8 cellular contexts compared by ENCODE assay signal in genomic region chr19:5308471-5309437, GRCh38. TPM values are rescaled to one million over a fixed set of nuclear protein-coding genes. Genes with fewer than 3 reads are reported as not detected.
DNase-seq lines count a peak whose midpoint lies in the region; ATAC-seq and TF ChIP-seq lines count a peak whose summit lies in the region.

No MANE protein-coding gene starts in this region.

- intact Hi-C loops in adrenal gland (cut with DNase I), result no loop called here
- intact Hi-C loops in CD14-positive monocyte (cut with micrococcal nuclease), result no loop called here
- intact Hi-C loops in activated T-helper 1 cell treated with anti-CD3 and anti-CD28 coated beads, Interleukin-12 subunit alpha, Interleukin-12 subunit beta, Interleukin-2, Interleukin-4 antibody, amounts not matched to agents 30 ng/mL and 10 ng/mL and 1 ng/mL, durations not matched to agents 14 hours and 24 hours and 36 hours (cut with micrococcal nuclease), result no loop called here

- no peaks in the 10 kb centered on the region for H3K36me3 ChIP-seq in adrenal gland (replicated peaks in 1 of 2)

- peaks cover 5 to 8% of the 10 kb centered on the region in 2 donors for H3K4me1 Mint-ChIP-seq in stimulated activated naive B cell treated with anti-CD40 and anti-IgM and Interleukin-4, amounts not matched to agents 10 μg/mL and 1 μg/mL and 100 μg/mL, for 72 hours
- H3K4me1 Mint-ChIP-seq in CD14-positive monocyte, result no peaks in the 10 kb centered on the region
- H3K4me1 Mint-ChIP-seq in activated T-helper 1 cell treated with anti-CD3 and anti-CD28 coated beads, Interleukin-12 subunit alpha, Interleukin-12 subunit beta, Interleukin-2, Interleukin-4 antibody, amounts not matched to agents 30 ng/mL and 10 ng/mL and 1 ng/mL, durations not matched to agents 14 hours and 24 hours and 36 hours (ENCODE audit: low read depth), result no peaks in the 10 kb centered on the region

- H3K4me3 Mint-ChIP-seq in stimulated activated naive B cell treated with anti-CD40 and anti-IgM and Interleukin-4, amounts not matched to agents 10 μg/mL and 1 μg/mL and 100 μg/mL, for 72 hours, result no peak overlapping the region
- no peak overlapping the region for H3K4me3 Mint-ChIP-seq in CD14-positive monocyte
- H3K4me3 Mint-ChIP-seq in activated T-helper 1 cell treated with anti-CD3 and anti-CD28 coated beads, Interleukin-12 subunit alpha, Interleukin-12 subunit beta, Interleukin-2, Interleukin-4 antibody, amounts not matched to agents 30 ng/mL and 10 ng/mL and 1 ng/mL, durations not matched to agents 14 hours and 24 hours and 36 hours, result no peak overlapping the region

- TF ChIP-seq CTCF in adrenal gland (IDR thresholded peaks at IDR 0.05) (no peak), CD14-positive monocyte (IDR thresholded peaks at IDR 0.05) (no peak)

- no peaks in the 10 kb centered on the region for H3K9me3 ChIP-seq in adrenal gland (replicated peaks in 1 of 3)

- 63 to 71% (median 68%) methylated on average over 20 to 21 of the region's 21 CpGs for WGBS in adrenal gland, 4 donors

- H3K27ac Mint-ChIP-seq in stimulated activated naive B cell treated with anti-CD40 and anti-IgM and Interleukin-4, amounts not matched to agents 10 μg/mL and 1 μg/mL and 100 μg/mL, for 72 hours, result peak overlapping the region; percentile 63
- H3K27ac Mint-ChIP-seq in CD14-positive monocyte, result no peak overlapping the region
- no peak overlapping the region for H3K27ac Mint-ChIP-seq in activated T-helper 1 cell treated with anti-CD3 and anti-CD28 coated beads, Interleukin-12 subunit alpha, Interleukin-12 subunit beta, Interleukin-2, Interleukin-4 antibody, amounts not matched to agents 30 ng/mL and 10 ng/mL and 1 ng/mL, durations not matched to agents 14 hours and 24 hours and 36 hours

- no peak overlapping the region for H3K4me3 ChIP-seq in adrenal gland

- H3K36me3 Mint-ChIP-seq in stimulated activated naive B cell treated with anti-CD40 and anti-IgM and Interleukin-4, amounts not matched to agents 10 μg/mL and 1 μg/mL and 100 μg/mL, for 72 hours, result peaks cover 0 to 4% of the 10 kb centered on the region in 2 donors
- H3K36me3 Mint-ChIP-seq in CD14-positive monocyte, result no peaks in the 10 kb centered on the region
- H3K36me3 Mint-ChIP-seq in activated T-helper 1 cell treated with anti-CD3 and anti-CD28 coated beads, Interleukin-12 subunit alpha, Interleukin-12 subunit beta, Interleukin-2, Interleukin-4 antibody, amounts not matched to agents 30 ng/mL and 10 ng/mL and 1 ng/mL, durations not matched to agents 14 hours and 24 hours and 36 hours (ENCODE audit: low read depth), result no peaks in the 10 kb centered on the region

- peak; percentile 49 to 80 for TF ChIP-seq POLR2A in adrenal gland (IDR thresholded peaks at IDR 0.05)

- H3K4me1 ChIP-seq in adrenal gland (replicated peaks in 1 of 2), result no peaks in the 10 kb centered on the region

- peak in 1 of 2 donors; percentile 16 for ATAC-seq in stimulated activated naive B cell treated with anti-CD40 and anti-IgM and Interleukin-4, amounts not matched to agents 10 μg/mL and 1 μg/mL and 100 μg/mL, for 72 hours (replicated peaks)
- ATAC-seq in HG03039 (IDR thresholded peaks at IDR 0.05; ENCODE audit: unreplicated experiment), result no peak

- DNase-seq in LHCN-M2 (ENCODE audit: low read depth) (peak; percentile 63), adrenal gland (peak in 2 of 7 donors; percentile 50 to 83), hepatic stellate cell (ENCODE audit: low spot score) (peak; percentile 84), CD14-positive monocyte (ENCODE audit: low spot score) (no peak)
- no peak for DNase-seq in stimulated activated naive B cell treated with anti-CD40 and anti-IgM and Interleukin-4, amounts not matched to agents 10 μg/mL and 1 μg/mL and 100 μg/mL, for 72 hours
- no peak for DNase-seq in stimulated activated CD4-positive, alpha-beta T cell treated with anti-CD3 and anti-CD28 coated beads, Interleukin-4, amount 100 ng/mL, for 1 hour
- no peak for DNase-seq in activated T-helper 1 cell treated with anti-CD3 and anti-CD28 coated beads, Interleukin-12 subunit alpha, Interleukin-12 subunit beta, Interleukin-2, Interleukin-4 antibody, amounts not matched to agents 30 ng/mL and 10 ng/mL and 1 ng/mL, durations not matched to agents 14 hours and 24 hours and 36 hours (ENCODE audit: low spot score)

- peaks cover 0 to 2% of the 10 kb centered on the region in 2 donors for H3K9me3 Mint-ChIP-seq in stimulated activated naive B cell treated with anti-CD40 and anti-IgM and Interleukin-4, amounts not matched to agents 10 μg/mL and 1 μg/mL and 100 μg/mL, for 72 hours
- H3K9me3 Mint-ChIP-seq in CD14-positive monocyte, result peaks cover 0 to 8% (median 1%) of the 10 kb centered on the region in 7 donors
- H3K9me3 Mint-ChIP-seq in activated T-helper 1 cell treated with anti-CD3 and anti-CD28 coated beads, Interleukin-12 subunit alpha, Interleukin-12 subunit beta, Interleukin-2, Interleukin-4 antibody, amounts not matched to agents 30 ng/mL and 10 ng/mL and 1 ng/mL, durations not matched to agents 14 hours and 24 hours and 36 hours, result no peaks in the 10 kb centered on the region

- H3K27me3 Mint-ChIP-seq in stimulated activated naive B cell treated with anti-CD40 and anti-IgM and Interleukin-4, amounts not matched to agents 10 μg/mL and 1 μg/mL and 100 μg/mL, for 72 hours, result peaks cover 10 to 33% of the 10 kb centered on the region in 2 donors
- peaks cover 6 to 25% (median 23%) of the 10 kb centered on the region in 3 donors for H3K27me3 Mint-ChIP-seq in CD14-positive monocyte (ENCODE audit: low read depth in 3 of 3)
- peaks cover 2% of the 10 kb centered on the region for H3K27me3 Mint-ChIP-seq in activated T-helper 1 cell treated with anti-CD3 and anti-CD28 coated beads, Interleukin-12 subunit alpha, Interleukin-12 subunit beta, Interleukin-2, Interleukin-4 antibody, amounts not matched to agents 30 ng/mL and 10 ng/mL and 1 ng/mL, durations not matched to agents 14 hours and 24 hours and 36 hours (ENCODE audit: insufficient read depth)

- peak overlapping the region in 2 of 5 donors; percentile 60 to 66 for H3K27ac ChIP-seq in adrenal gland

- H3K27me3 ChIP-seq in adrenal gland, result no peaks in the 10 kb centered on the region

RNA-seq across cellular contexts. Expression of gene PTPRS, which starts 31.9 kb away (rescaled TPM):
- total RNA-seq in LHCN-M2 (2014; rRNA removed), result 53.2 and 63.0 TPM in 2 replicates
- polyA plus RNA-seq in LHCN-M2 (2012), result 16.1 TPM
- total RNA-seq in adrenal gland, result 100 to 1,000 TPM in 7 of 8 donors, 10 to 100 TPM in 1; 87.8 to 376 (median 216) TPM
- polyA plus RNA-seq in adrenal gland, result 10 to 100 TPM in 2 of 3 donors, 1 to 10 TPM in 1; 8.8 to 36.7 (median 28.8) TPM
- polyA plus RNA-seq in CD14-positive monocyte, result not detected
- 0.21 TPM in 1 of 2 replicates, not detected in the other for total RNA-seq in activated T-helper 1 cell treated with anti-CD3 and anti-CD28 coated beads, Interleukin-12 subunit alpha, Interleukin-12 subunit beta, Interleukin-2, Interleukin-4 antibody, amounts not matched to agents 30 ng/mL and 10 ng/mL and 1 ng/mL, durations not matched to agents 14 hours and 24 hours and 36 hours

Comparison
In these comparisons a context has a peak if more than half of its experiments do, and no peak if none do; other contexts are left out.
1. DNase-seq: peak in LHCN-M2 (single experiment) and hepatic stellate cell (single experiment); none in stimulated activated naive B cell treated with anti-CD40 and anti-IgM and Interleukin-4, amounts not matched to agents 10 μg/mL and 1 μg/mL and 100 μg/mL, for 72 hours (single experiment), stimulated activated CD4-positive, alpha-beta T cell treated with anti-CD3 and anti-CD28 coated beads, Interleukin-4, amount 100 ng/mL, for 1 hour (single experiment), CD14-positive monocyte (single experiment) and activated T-helper 1 cell treated with anti-CD3 and anti-CD28 coated beads, Interleukin-12 subunit alpha, Interleukin-12 subunit beta, Interleukin-2, Interleukin-4 antibody, amounts not matched to agents 30 ng/mL and 10 ng/mL and 1 ng/mL, durations not matched to agents 14 hours and 24 hours and 36 hours (single experiment).
2. RNA of gene PTPRS, which starts 31.9 kb away (total RNA-seq): 87.8 to 376 TPM in adrenal gland and 53.2 to 63.0 TPM in LHCN-M2; 0.21 TPM in activated T-helper 1 cell treated with anti-CD3 and anti-CD28 coated beads, Interleukin-12 subunit alpha, Interleukin-12 subunit beta, Interleukin-2, Interleukin-4 antibody, amounts not matched to agents 30 ng/mL and 10 ng/mL and 1 ng/mL, durations not matched to agents 14 hours and 24 hours and 36 hours; every median in the first group is over 10 times any median in the second.